1 cellular context compared by ENCODE assay signal in genomic region chr7:119421657-119422056, GRCh38.
TF ChIP-seq lines count a peak whose summit lies in the region.

No MANE protein-coding gene starts in this region.

TF ChIP-seq in GM23338, 12 proteins besides CTCF, POLR2A, EP300 and RAD21 (continued from another document):
- no peak for TF ChIP-seq ZNF462 (CRISPR knock-in tag; IDR thresholded peaks at IDR 0.05)
- no peak for TF ChIP-seq NANOG (IDR thresholded peaks at IDR 0.05; ENCODE audit: borderline replicate concordance)
- no peak for TF ChIP-seq POLR2AphosphoS5 (IDR thresholded peaks at IDR 0.05; ENCODE audit: low read depth)
